Comparison of ENCODE assay signal across 9 cellular contexts in genomic region chr20:17959257-17959627, GRCh38. TPM values are rescaled to one million over a fixed set of nuclear protein-coding genes. Genes with fewer than 3 reads are reported as not detected.
DNase-seq lines count a peak whose midpoint lies in the region; ATAC-seq and TF ChIP-seq lines count a peak whose summit lies in the region.
"Had no signal": no experiment of that assay in that cellular context is flagged by ENCODE, and none has a peak within 500 bp of the region (broad histone marks: within the 10 kb centered on the region; RNA-seq: fewer than 3 reads in every experiment).

No MANE protein-coding gene starts in this region.

- intact Hi-C loops in heart right ventricle (cut with DNase I) (no loop called here), cardiac septum (cut with DNase I) (no loop called here), right lobe of liver (cut with DNase I) (no loop called here), uterus (cut with DNase I; ENCODE audit: low total_unique reads) (no loop called here)

- no peak for ATAC-seq in heart right ventricle
- ATAC-seq in WTC11 = no peak
- no peak for ATAC-seq in right lobe of liver

- H3K4me3 ChIP-seq in heart right ventricle (no peak overlapping the region), right lobe of liver (no peak overlapping the region), uterus (no peak overlapping the region)

- H3K9me3 ChIP-seq in heart right ventricle (no peaks in the 10 kb centered on the region), right lobe of liver (no peaks in the 10 kb centered on the region), uterus (no peaks in the 10 kb centered on the region)

- H3K36me3 ChIP-seq in heart right ventricle = peaks cover 0 to 28% (median 10%) of the 10 kb centered on the region in 9 donors
- H3K36me3 ChIP-seq in right lobe of liver = peaks cover 0 to 15% (median 9%) of the 10 kb centered on the region in 4 donors
- no peaks in the 10 kb centered on the region for H3K36me3 ChIP-seq in uterus

- no peaks in the 10 kb centered on the region for H3K27me3 Mint-ChIP-seq in WTC11 (ENCODE audit: low read depth)

- H3K4me1 Mint-ChIP-seq in WTC11 = peaks cover 72% of the 10 kb centered on the region

- no peak for TF ChIP-seq CTCF in heart right ventricle (IDR thresholded peaks at IDR 0.05)
- TF ChIP-seq CTCF in WTC11 (IDR thresholded peaks at IDR 0.05) = no peak
- no peak for TF ChIP-seq CTCF in right lobe of liver (IDR thresholded peaks at IDR 0.05)
- TF ChIP-seq CTCF in uterus (IDR thresholded peaks at IDR 0.05) = no peak

- H3K36me3 Mint-ChIP-seq in WTC11 = peaks cover 47% of the 10 kb centered on the region

- 82 to 84% methylated on average over 5 of the region's 5 CpGs for WGBS in heart right ventricle, 2 donors
- WGBS in right lobe of liver (ENCODE audit: insufficient coverage, low coverage, low lambda C conversion rate, missing lambda C conversion rate) = 51% methylated on average over 5 of the region's 5 CpGs

- no peak for TF ChIP-seq POLR2A in right lobe of liver (IDR thresholded peaks at IDR 0.05)
- TF ChIP-seq POLR2A in uterus (IDR thresholded peaks at IDR 0.05) = no peak

- POLR2A ChIA-PET in WTC11 (lab: Charles Lee) = no interaction called here

- H3K27ac ChIP-seq in heart right ventricle (peak overlapping the region in 7 of 10 donors; percentile 31 to 97 (median 51)), right lobe of liver (peak overlapping the region; percentile 0 to 45 (median 36)), uterus (peak overlapping the region; percentile 57 to 78)

- CTCF ChIA-PET in WTC11 (lab: Charles Lee) = interaction anchor here (1.2 to 2.2 kb wide), 4 partner anchors 11 to 304 kb away, joined by 3 to 10 read pairs (median 6); no protein-coding TSS in a partner anchor

- H3K4me3 Mint-ChIP-seq in WTC11 = peak overlapping the region; percentile 20; the same call in 1 of the 2 replicates

- peaks cover 0 to 86% (median 67%) of the 10 kb centered on the region in 9 donors for H3K4me1 ChIP-seq in heart right ventricle
- peaks cover 0 to 64% (median 20%) of the 10 kb centered on the region in 4 donors for H3K4me1 ChIP-seq in right lobe of liver
- peaks cover 0 to 13% of the 10 kb centered on the region in 2 donors for H3K4me1 ChIP-seq in uterus

- DNase-seq in heart right ventricle = no peak
- DNase-seq in cardiac septum (ENCODE audit: low spot score) = no peak
- no peak for DNase-seq in WTC11 (ENCODE audit: low spot score)
- DNase-seq in right lobe of liver = no peak
- no peak for DNase-seq in uterus
- DNase-seq in cerebellar nuclear complex (lab: John Stamatoyannopoulos, UW) = no peak
- DNase-seq in NCI-H2227 (lab: John Stamatoyannopoulos, UW; ENCODE audit: unreplicated experiment) = no peak
- no peak for DNase-seq in effector CD8-positive, alpha-beta T cell (lab: John Stamatoyannopoulos, UW)
- DNase-seq: NCI-H2107 had no signal

- H3K9me3 Mint-ChIP-seq in WTC11 = no peaks in the 10 kb centered on the region

- H3K27me3 ChIP-seq in heart right ventricle (no peaks in the 10 kb centered on the region), right lobe of liver (no peaks in the 10 kb centered on the region), uterus (no peaks in the 10 kb centered on the region)

- peak overlapping the region; percentile 86 for H3K27ac Mint-ChIP-seq in WTC11

TF ChIP-seq in WTC11, 78 proteins besides CTCF, POLR2A, EP300 and RAD21 (continues in another document):
- no peak for TF ChIP-seq ZNF263 (CRISPR knock-in tag; IDR thresholded peaks at IDR 0.05; ENCODE audit: low read depth)
- TF ChIP-seq, protein P1, sequence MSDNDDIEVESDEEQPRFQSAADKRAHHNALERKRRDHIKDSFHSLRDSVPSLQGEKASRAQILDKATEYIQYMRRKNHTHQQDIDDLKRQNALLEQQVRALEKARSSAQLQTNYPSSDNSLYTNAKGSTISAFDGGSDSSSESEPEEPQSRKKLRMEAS (CRISPR knock-in tag; IDR thresholded peaks at IDR 0.05) = no peak
- TF ChIP-seq, protein P2, sequence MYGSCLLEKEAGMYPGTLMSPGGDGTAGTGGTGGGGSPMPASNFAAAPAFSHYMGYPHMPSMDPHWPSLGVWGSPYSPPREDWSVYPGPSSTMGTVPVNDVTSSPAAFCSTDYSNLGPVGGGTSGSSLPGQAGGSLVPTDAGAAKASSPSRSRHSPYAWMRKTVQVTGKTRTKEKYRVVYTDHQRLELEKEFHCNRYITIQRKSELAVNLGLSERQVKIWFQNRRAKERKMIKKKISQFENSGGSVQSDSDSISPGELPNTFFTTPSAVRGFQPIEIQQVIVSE (CRISPR knock-in tag; IDR thresholded peaks at IDR 0.05; ENCODE audit: borderline replicate concordance) = no peak
- TF ChIP-seq RORB (CRISPR knock-in tag; IDR thresholded peaks at IDR 0.05) = no peak
- no peak for TF ChIP-seq HMGA2 (CRISPR knock-in tag; IDR thresholded peaks at IDR 0.05)
- TF ChIP-seq ETV6 (CRISPR knock-in tag; IDR thresholded peaks at IDR 0.05) = no peak
- no peak for TF ChIP-seq TEAD1 (CRISPR knock-in tag; IDR thresholded peaks at IDR 0.05)
- no peak for TF ChIP-seq ELF4 (CRISPR knock-in tag; IDR thresholded peaks at IDR 0.05; ENCODE audit: low read depth)
- no peak for TF ChIP-seq CREB1 (CRISPR knock-in tag; IDR thresholded peaks at IDR 0.05)
- TF ChIP-seq OVOL2 (CRISPR knock-in tag; IDR thresholded peaks at IDR 0.05; ENCODE audit: borderline replicate concordance) = no peak
- no peak for TF ChIP-seq ZNF425 (CRISPR knock-in tag; conservative IDR thresholded peaks at IDR 0.05)
- TF ChIP-seq EMX1 (CRISPR knock-in tag; IDR thresholded peaks at IDR 0.05) = no peak
- TF ChIP-seq NR1H2 (CRISPR knock-in tag; IDR thresholded peaks at IDR 0.05) = no peak
- TF ChIP-seq GTF2I (CRISPR knock-in tag; conservative IDR thresholded peaks at IDR 0.05) = no peak
- TF ChIP-seq PRDM15 (CRISPR knock-in tag; IDR thresholded peaks at IDR 0.05) = no peak
- no peak for TF ChIP-seq CBFB (CRISPR knock-in tag; IDR thresholded peaks at IDR 0.05; ENCODE audit: low read depth)
- no peak for TF ChIP-seq KAT7 (CRISPR knock-in tag; IDR thresholded peaks at IDR 0.05; ENCODE audit: borderline replicate concordance)
- TF ChIP-seq ESRRA (CRISPR knock-in tag; IDR thresholded peaks at IDR 0.05; ENCODE audit: borderline replicate concordance) = no peak
- no peak for TF ChIP-seq PRRX2 (CRISPR knock-in tag; IDR thresholded peaks at IDR 0.05)

RNA-seq across cellular contexts. Expression of gene SNX5, which starts 9.4 kb away (rescaled TPM):
- 10 to 100 TPM; 41.6 to 59.1 (median 47.3) TPM for total RNA-seq in heart right ventricle
- polyA plus RNA-seq in heart right ventricle = 10 to 100 TPM; 29.0 to 55.5 TPM
- 42.1 TPM for total RNA-seq in cardiac septum
- 172 to 192 TPM (median 173 TPM) in 3 replicates for total RNA-seq in WTC11 (2021)
- 10 to 100 TPM; 32.6 to 74.5 (median 46.0) TPM for total RNA-seq in right lobe of liver
- 100 to 1,000 TPM in 2 of 4 donors, 10 to 100 TPM in 2; 71.2 to 207 (median 110) TPM for total RNA-seq in uterus

RNA-seq across cellular contexts. Expression of gene MGME1, which starts 9.6 kb away (rescaled TPM):
- total RNA-seq in heart right ventricle (10 to 100 TPM in 8 of 10 donors, 1 to 10 TPM in 2; 9.7 to 16.0 (median 12.9) TPM), cardiac septum (9.5 TPM), WTC11 (2021) (55.0 to 59.2 TPM (median 56.0 TPM) in 3 replicates), right lobe of liver (1 to 10 TPM; 6.0 to 8.4 (median 7.5) TPM), uterus (10 to 100 TPM in 1 of 4 donors, 1 to 10 TPM in 3; 3.3 to 18.5 (median 5.8) TPM)
- polyA plus RNA-seq in heart right ventricle = 10 to 100 TPM in 1 of 2 donors, 1 to 10 TPM in 1; 6.0 to 14.1 TPM
